In the genomic region with DNA sequence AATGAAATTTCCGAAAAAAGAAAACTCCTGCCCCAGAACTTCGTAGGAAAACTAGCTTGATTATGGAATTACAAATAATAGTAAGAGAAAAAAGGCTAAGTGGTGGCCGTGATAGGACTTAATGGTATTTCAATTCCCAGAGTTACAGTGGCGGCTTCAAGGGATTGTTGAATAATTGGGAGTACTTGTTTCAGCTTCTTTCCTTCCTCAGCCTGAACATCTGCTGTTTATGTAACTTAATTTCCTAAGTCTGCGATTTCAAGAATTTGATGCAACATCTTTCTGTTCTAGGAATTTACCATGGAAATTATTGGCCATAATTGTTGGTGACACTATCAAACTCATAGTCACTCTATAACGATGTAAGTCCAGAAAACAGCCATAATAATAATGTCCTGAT, we compare ENCODE assay signal across 8 cellular contexts. TPM values are rescaled to one million over a fixed set of nuclear protein-coding genes. Genes with fewer than 3 reads are reported as not detected.
DNase-seq lines count a peak whose midpoint lies in the region; ATAC-seq, FAIRE-seq and TF ChIP-seq lines count a peak whose summit lies in the region.

No MANE protein-coding gene starts in this region.

- peaks cover 1% of the 10 kb centered on the region for H3K27me3 Mint-ChIP-seq in activated CD4-positive, alpha-beta memory T cell treated with anti-CD3 and anti-CD28 coated beads, Interleukin-2, amount 10 ng/mL, durations not matched to agents 7 days and 5 days
- H3K27me3 Mint-ChIP-seq in stimulated activated memory B cell treated with anti-CD40 and anti-IgM and Interleukin-4, amounts not matched to agents 10 μg/mL and 1 μg/mL and 100 μg/mL, for 72 hours = no peaks in the 10 kb centered on the region

- DNase-seq in NCI-H748 treated with DMSO at 0.1 percent for 48 hours (lab: John Stamatoyannopoulos, UW) (peak; percentile 51), NCI-H748 (lab: John Stamatoyannopoulos, UW; ENCODE audit: unreplicated experiment) (no peak), GM12892 (ENCODE audit: insufficient read length) (no peak)
- no peak for DNase-seq in activated CD4-positive, alpha-beta memory T cell treated with anti-CD3 and anti-CD28 coated beads, Interleukin-2, amount 10 ng/mL, durations not matched to agents 7 days and 5 days

- POLR2A ChIA-PET in activated CD4-positive, alpha-beta memory T cell treated with anti-CD3 and anti-CD28 coated beads, Interleukin-2, amount 10 ng/mL, durations not matched to agents 7 days and 5 days (lab: Charles Lee) = interaction anchor here (1.0 to 2.5 kb wide), 2 partner anchors 73 to 75 kb away, joined by 4 to 9 read pairs; a partner anchor contains a TSS

- no peaks in the 10 kb centered on the region for H3K36me3 ChIP-seq in iPS-18a (ENCODE audit: control insufficient read depth, low read depth, low read length)

- H3K9me3 Mint-ChIP-seq in activated CD4-positive, alpha-beta memory T cell treated with anti-CD3 and anti-CD28 coated beads, Interleukin-2, amount 10 ng/mL, durations not matched to agents 7 days and 5 days = no peaks in the 10 kb centered on the region
- H3K9me3 Mint-ChIP-seq in stimulated activated memory B cell treated with anti-CD40 and anti-IgM and Interleukin-4, amounts not matched to agents 10 μg/mL and 1 μg/mL and 100 μg/mL, for 72 hours = no peaks in the 10 kb centered on the region

- no peak overlapping the region for H3K27ac ChIP-seq in iPS-18a (ENCODE audit: low read length)

- peak overlapping the region; percentile 99 for H3K4me3 Mint-ChIP-seq in activated CD4-positive, alpha-beta memory T cell treated with anti-CD3 and anti-CD28 coated beads, Interleukin-2, amount 10 ng/mL, durations not matched to agents 7 days and 5 days
- H3K4me3 Mint-ChIP-seq in stimulated activated memory B cell treated with anti-CD40 and anti-IgM and Interleukin-4, amounts not matched to agents 10 μg/mL and 1 μg/mL and 100 μg/mL, for 72 hours = peak overlapping the region; percentile 96

- no peak for TF ChIP-seq POLR2A in GM12892 (IDR thresholded peaks at IDR 0.05; ENCODE audit: low read depth, low read length)

- no peak for FAIRE-seq in GM12892 (lab: Jason Lieb, UNC)

- H3K4me3 ChIP-seq in iPS-18a (ENCODE audit: low read length) = peak overlapping the region; percentile 90

- H3K9ac ChIP-seq in iPS-18a (ENCODE audit: low read length) = peak overlapping the region; percentile 82

- peaks cover 6% of the 10 kb centered on the region for H3K4me1 ChIP-seq in iPS-18a (ENCODE audit: control insufficient read depth, low read depth, low read length)

- peaks cover 38% of the 10 kb centered on the region for H3K4me1 Mint-ChIP-seq in activated CD4-positive, alpha-beta memory T cell treated with anti-CD3 and anti-CD28 coated beads, Interleukin-2, amount 10 ng/mL, durations not matched to agents 7 days and 5 days
- peaks cover 35% of the 10 kb centered on the region for H3K4me1 Mint-ChIP-seq in stimulated activated memory B cell treated with anti-CD40 and anti-IgM and Interleukin-4, amounts not matched to agents 10 μg/mL and 1 μg/mL and 100 μg/mL, for 72 hours

- H3K27me3 ChIP-seq in iPS-18a (ENCODE audit: control insufficient read depth, insufficient read depth, low read length) = no peaks in the 10 kb centered on the region

- H3K36me3 Mint-ChIP-seq in activated CD4-positive, alpha-beta memory T cell treated with anti-CD3 and anti-CD28 coated beads, Interleukin-2, amount 10 ng/mL, durations not matched to agents 7 days and 5 days (ENCODE audit: low read depth) = peaks cover 20% of the 10 kb centered on the region
- H3K36me3 Mint-ChIP-seq in stimulated activated memory B cell treated with anti-CD40 and anti-IgM and Interleukin-4, amounts not matched to agents 10 μg/mL and 1 μg/mL and 100 μg/mL, for 72 hours = no peaks in the 10 kb centered on the region

- no peak for ATAC-seq in stimulated activated memory B cell treated with anti-CD40 and anti-IgM and Interleukin-4, amounts not matched to agents 10 μg/mL and 1 μg/mL and 100 μg/mL, for 72 hours
- no peak for ATAC-seq in HG03108 (IDR thresholded peaks at IDR 0.05; ENCODE audit: unreplicated experiment)
- ATAC-seq in GM21786 (IDR thresholded peaks at IDR 0.05; ENCODE audit: unreplicated experiment) = no peak

- peak overlapping the region; percentile 95 for H3K27ac Mint-ChIP-seq in activated CD4-positive, alpha-beta memory T cell treated with anti-CD3 and anti-CD28 coated beads, Interleukin-2, amount 10 ng/mL, durations not matched to agents 7 days and 5 days
- H3K27ac Mint-ChIP-seq in stimulated activated memory B cell treated with anti-CD40 and anti-IgM and Interleukin-4, amounts not matched to agents 10 μg/mL and 1 μg/mL and 100 μg/mL, for 72 hours = peak overlapping the region; percentile 98

- CTCF ChIA-PET in activated CD4-positive, alpha-beta memory T cell treated with anti-CD3 and anti-CD28 coated beads, Interleukin-2, amount 10 ng/mL, durations not matched to agents 7 days and 5 days (lab: Charles Lee) = interaction anchor here (1.2 to 1.4 kb wide), 3 partner anchors 43 to 111 kb away, joined by 3 to 5 read pairs (median 3); a partner anchor contains a TSS

- H3K9me3 ChIP-seq in iPS-18a (ENCODE audit: control insufficient read depth, low read depth, low read length) = no peaks in the 10 kb centered on the region

RNA-seq across cellular contexts. Expression of a gene that starts 0.7 kb away (rescaled TPM):
- 10 to 100 TPM; 34.9 to 36.0 TPM for total RNA-seq in activated CD4-positive, alpha-beta memory T cell treated with anti-CD3 and anti-CD28 coated beads, Interleukin-2, amount 10 ng/mL, durations not matched to agents 7 days and 5 days
- 8.4 TPM for polyA plus RNA-seq in GM12892 (2012; ENCODE audit: missing spikeins)
